ENCODE assay signal across 1 cellular context in the genomic region with DNA sequence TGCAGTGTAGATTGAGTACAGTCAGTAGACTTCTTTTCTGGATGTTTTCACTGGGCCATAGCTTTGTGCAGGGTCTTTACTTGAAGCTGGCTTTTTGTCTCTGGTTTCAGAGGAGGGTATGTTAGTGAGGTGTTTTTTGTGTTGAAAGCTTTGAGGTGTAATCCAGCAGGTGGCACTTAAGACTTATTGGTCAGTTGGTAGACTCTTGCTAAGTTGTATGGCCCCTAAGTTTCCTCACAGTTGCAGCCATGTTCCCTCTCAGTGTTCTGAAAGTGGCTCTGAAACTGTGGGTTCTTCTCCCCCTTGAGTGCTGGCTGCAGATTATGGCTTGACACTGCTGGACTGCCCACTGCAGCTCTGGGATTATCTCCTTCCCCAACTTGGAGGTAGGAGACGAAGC.
TF ChIP-seq lines count a peak whose summit lies in the region.

No MANE protein-coding gene starts in this region.

TF ChIP-seq in Ishikawa, 13 proteins besides CTCF, POLR2A, EP300 and RAD21 (continued from another document):
- TF ChIP-seq REST (IDR thresholded peaks at IDR 0.05; ENCODE audit: low read depth), result no peak
- no peak for TF ChIP-seq CREB1 (IDR thresholded peaks at IDR 0.05; ENCODE audit: low read depth)
- no peak for TF ChIP-seq TCF12 (IDR thresholded peaks at IDR 0.05; ENCODE audit: low read depth)
TF ChIP-seq in Ishikawa: peak in this region for 0.
